In the genomic region with DNA sequence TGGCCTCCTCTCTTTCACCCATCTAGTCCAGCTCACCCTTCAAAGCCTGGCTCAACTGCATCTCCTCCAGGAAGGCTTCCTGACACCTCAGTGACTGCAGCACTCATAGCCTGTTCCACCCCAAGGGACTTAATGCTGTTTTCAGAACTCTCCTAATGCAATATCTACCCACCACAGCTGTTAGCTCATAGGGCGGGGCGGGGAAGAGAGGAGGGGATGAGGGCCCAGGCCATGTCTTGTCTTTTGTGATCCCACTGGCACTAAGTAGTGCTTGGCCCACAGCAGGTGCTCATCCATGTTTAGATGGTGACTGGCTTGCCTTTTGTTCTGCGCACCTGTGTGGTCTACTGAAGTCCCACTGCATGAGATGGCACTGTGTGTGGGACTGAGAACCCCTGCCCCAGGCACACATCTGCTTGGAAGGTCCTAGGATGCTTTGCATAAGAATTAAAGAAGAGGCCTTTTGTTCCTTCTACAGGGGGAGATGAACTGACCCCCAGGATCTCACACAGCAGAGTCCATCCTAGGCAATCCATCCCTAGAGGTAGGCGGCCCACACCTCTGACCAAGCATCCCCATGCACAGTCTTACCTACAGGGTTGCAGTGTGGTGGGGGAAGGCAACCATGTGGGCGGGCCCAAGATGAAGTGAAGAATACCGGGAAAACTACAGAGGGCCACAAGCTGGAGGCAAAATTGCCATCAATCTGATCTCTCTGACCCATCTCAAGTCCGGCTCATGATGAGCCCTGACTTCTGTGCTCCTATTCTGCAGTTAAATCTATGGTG, we compare ENCODE assay signal across 22 cellular contexts. TPM values are rescaled to one million over a fixed set of nuclear protein-coding genes. Genes with fewer than 3 reads are reported as not detected.
DNase-seq lines count a peak whose midpoint lies in the region; ATAC-seq, FAIRE-seq and TF ChIP-seq lines count a peak whose summit lies in the region.
"Had no signal": no experiment of that assay in that cellular context is flagged by ENCODE, and none has a peak within 500 bp of the region (broad histone marks: within the 10 kb centered on the region; RNA-seq: fewer than 3 reads in every experiment).

No MANE protein-coding gene starts in this region.

- 95% methylated on average over 7 of the region's 7 CpGs; no CpG with 5 or more reads in 1 of the 2 experiments for WGBS in H1 (ENCODE audit: extremely low coverage in 1 of 2, insufficient coverage in 1 of 2, insufficient read length in 1 of 2, insufficient replicate concordance in 2 of 2, low coverage in 1 of 2, low lambda C conversion rate in 2 of 2, missing lambda C conversion rate in 1 of 2), 2 experiments
- WGBS in sigmoid colon, 2 donors = 96 to 97% methylated on average over 7 of the region's 7 CpGs

- H3K9me3 ChIP-seq in H1 (ENCODE audit: insufficient read depth in 2 of 2, low read depth in 1 of 2, low read length in 1 of 2) (no peaks in the 10 kb centered on the region; a peak in 1 of 4 replicates), sigmoid colon (no peaks in the 10 kb centered on the region)
- H3K9me3 ChIP-seq: BE2C had no signal

- H2AK5ac ChIP-seq in H1 (ENCODE audit: low read depth, low read length) = no peak overlapping the region

- no peak overlapping the region for H2BK12ac ChIP-seq in H1 (ENCODE audit: low read depth, low read length)

- H3K4me1 ChIP-seq in H1 (replicated peaks in 1 of 4; ENCODE audit: control insufficient read depth in 3 of 4, insufficient read depth in 4 of 4, low read length in 3 of 4) (peaks cover 3 to 17% (median 11%) of the 10 kb centered on the region in 4 experiments), sigmoid colon (peaks cover 0 to 15% (median 12%) of the 10 kb centered on the region in 4 donors)
- H3K4me1 ChIP-seq: BE2C had no signal

- H3K23ac ChIP-seq in H1 (ENCODE audit: insufficient read length) = no peak overlapping the region

- H2BK120ac ChIP-seq in H1 (replicated peaks; ENCODE audit: low read depth, low read length) = no peak overlapping the region

- H3K4me3 ChIP-seq in H1 (ENCODE audit: extremely low read depth in 1 of 4, insufficient read depth in 2 of 4, low read depth in 3 of 4, low read length in 4 of 4) (no peak overlapping the region), sigmoid colon (no peak overlapping the region)
- H3K4me3 ChIP-seq: GM12878 had no signal

- no peaks in the 10 kb centered on the region for H3K79me2 ChIP-seq in H1 (ENCODE audit: control insufficient read depth in 1 of 2, insufficient read depth in 2 of 2, low read length in 2 of 2)

- H2AFZ ChIP-seq in H1 (ENCODE audit: low read length) = no peak overlapping the region

- H4K20me1 ChIP-seq in H1 (replicated peaks in 1 of 2; ENCODE audit: control insufficient read depth in 1 of 2, insufficient read depth in 2 of 2, low read length in 2 of 2) = no peaks in the 10 kb centered on the region

- peaks cover 0 to 10% (median 2%) of the 10 kb centered on the region in 4 experiments; a peak in 3 of 8 replicates for H3K36me3 ChIP-seq in H1 (ENCODE audit: control insufficient read depth in 2 of 4, insufficient read depth in 4 of 4, low read length in 3 of 4)
- H3K36me3 ChIP-seq in sigmoid colon = no peaks in the 10 kb centered on the region
- H3K36me3 ChIP-seq: BE2C had no signal

- TF ChIP-seq POLR2A in H1 (IDR thresholded peaks at IDR 0.05; ENCODE audit: control extremely low read depth in 1 of 2, low read depth in 2 of 2, low read length in 2 of 2) = no peak
- no peak for TF ChIP-seq POLR2A in sigmoid colon (IDR thresholded peaks at IDR 0.05)

- no peak overlapping the region; a peak in 1 of 4 replicates for H3K4me2 ChIP-seq in H1 (ENCODE audit: insufficient read depth in 1 of 2, low read depth in 2 of 2, low read length in 2 of 2)

- H4K8ac ChIP-seq in H1 (ENCODE audit: extremely low read depth, insufficient read depth, low read length) = no peak overlapping the region

- CTCF ChIA-PET in H1 (lab: Charles Lee; ENCODE audit: partially characterized antibody) = interaction anchor here (0.6 to 3.9 kb wide), 5 partner anchors 9 to 129 kb away, joined by 3 to 16 read pairs (median 4); no protein-coding TSS in a partner anchor

- intact Hi-C loops in posterior vena cava (cut with DNase I) = no loop called here
- intact Hi-C loops in sigmoid colon (cut with DNase I) = no loop called here

- peak; percentile 32 for FAIRE-seq in H1 (lab: Jason Lieb, UNC)
- FAIRE-seq: A204.1, GM12878 had no signal

- no peaks in the 10 kb centered on the region for H3K79me1 ChIP-seq in H1 (ENCODE audit: low read depth, low read length)

- ATAC-seq in omental fat pad (ENCODE audit: low FRiP score) = no peak
- ATAC-seq in HG02642 (IDR thresholded peaks at IDR 0.05; ENCODE audit: poor library complexity, unreplicated experiment) = no peak
- ATAC-seq: GM12878 had no signal

- no peak overlapping the region; the same call in 1 of the 2 replicates for H3K18ac ChIP-seq in H1 (ENCODE audit: extremely low read depth, low read length)

- H3K23me2 ChIP-seq in H1 (ENCODE audit: low read depth, low read length) = no peaks in the 10 kb centered on the region

- TF ChIP-seq RAD21 in H1 (IDR thresholded peaks at IDR 0.05 in 1 of 2, conservative IDR thresholded peaks at IDR 0.05 in 1 of 2; ENCODE audit: low read depth in 2 of 2, low read length in 2 of 2) = no peak

- H3K56ac ChIP-seq in H1 (replicated peaks; ENCODE audit: insufficient read length, low read depth, low read length) = no peak overlapping the region

- no peak overlapping the region for H4K91ac ChIP-seq in H1 (replicated peaks; ENCODE audit: insufficient read length, low read length)

- POLR2A ChIA-PET in H1 (lab: Charles Lee; ENCODE audit: partially characterized antibody) = no interaction called here

- H3K9ac ChIP-seq in H1 (replicated peaks in 1 of 4; ENCODE audit: extremely low read depth in 1 of 4, low read depth in 3 of 4, low read length in 3 of 4) = no peak overlapping the region

- TF ChIP-seq CTCF in H1 (IDR thresholded peaks at IDR 0.05; ENCODE audit: control extremely low read depth in 1 of 3, insufficient read depth in 1 of 3, low read depth in 1 of 3, low read length in 3 of 3) (no peak), sigmoid colon (IDR thresholded peaks at IDR 0.05) (no peak), omental fat pad (IDR thresholded peaks at IDR 0.05) (no peak)

- no peak overlapping the region for H3K14ac ChIP-seq in H1 (ENCODE audit: insufficient read length)

- H3K27me3 ChIP-seq in H1 (replicated peaks in 1 of 4; ENCODE audit: control insufficient read depth in 3 of 4, extremely low read depth in 1 of 4, insufficient read depth in 3 of 4, low read length in 3 of 4) (no peaks in the 10 kb centered on the region), sigmoid colon (no peaks in the 10 kb centered on the region)
- H3K27me3 ChIP-seq: BE2C had no signal

- H2BK20ac ChIP-seq in H1 (ENCODE audit: low read length) = peak overlapping the region; percentile 21; the same call in 1 of the 2 replicates

- H2BK15ac ChIP-seq in H1 (ENCODE audit: low read length) = no peak overlapping the region

- no peak overlapping the region for H3K4ac ChIP-seq in H1 (replicated peaks; ENCODE audit: insufficient read length, low read depth, low read length)

- no peak overlapping the region for H4K5ac ChIP-seq in H1 (ENCODE audit: insufficient read length, low read depth, low read length)

- H3K27ac ChIP-seq in H1 (ENCODE audit: low read depth, low read length) = no peak overlapping the region
- no peak overlapping the region for H3K27ac ChIP-seq in sigmoid colon

- DNase-seq in H1 (ENCODE audit: low read depth in 1 of 2, low spot score in 2 of 2) (peak in 1 of 2 experiments; percentile 39), myocyte (ENCODE audit: low read depth) (peak; percentile 55), posterior vena cava (ENCODE audit: low spot score) (peak; percentile 51), sigmoid colon (no peak), omental fat pad (ENCODE audit: low spot score) (no peak), glomerular visceral epithelial cell (ENCODE audit: extremely low spot score) (no peak)
- DNase-seq: ACHN; BE2C; C1 segment of cervical spinal cord; CD4-positive, CD25-positive, alpha-beta regulatory T cell; CD8-positive, alpha-beta memory T cell; COR-L47; DMS 273 treated with DMSO at 0.1 percent for 48 hours; DMS53; DND-41; EL; GOT3; H9 had no signal

- TF ChIP-seq EP300 in H1 (IDR thresholded peaks at IDR 0.05; ENCODE audit: borderline replicate concordance in 1 of 2, low read depth in 2 of 2, low read length in 2 of 2) = no peak
- no peak for TF ChIP-seq EP300 in sigmoid colon (IDR thresholded peaks at IDR 0.05)

- H2BK5ac ChIP-seq in H1 (ENCODE audit: low read depth, low read length) = peak overlapping the region; percentile 7; the same call in 1 of the 2 replicates

TF ChIP-seq in H1, 55 proteins besides CTCF, POLR2A, EP300 and RAD21:
- no peak for TF ChIP-seq TBP (IDR thresholded peaks at IDR 0.05; ENCODE audit: low read depth, low read length)

RNA-seq across cellular contexts. Expression of gene SLC12A8, which starts 23.0 kb away (rescaled TPM):
- total RNA-seq in H1 (2021; fragmentation: NEBNext Ultra II Directional; extraction: Animal tissue kit (Norgen Biotek cat#: 25700)) = 12.0 and 13.7 TPM in 2 replicates
- polyA plus RNA-seq in H1 (2011; rRNA removed) = 14.4 and 16.9 TPM in 2 replicates
- polyA plus RNA-seq in H1 (2011; cell fraction: cytosol; rRNA removed) = 12.0 TPM
- 21.0 TPM for polyA plus RNA-seq in H1 (2011; cell fraction: nucleus; rRNA removed)
- 9.7 to 11.8 TPM (median 10.8 TPM) in 4 replicates for polyA plus RNA-seq in H1 (2012, experiment 1 of 2)
- 8.0 TPM for polyA plus RNA-seq in H1 (2012, experiment 2 of 2)
- polyA plus RNA-seq in H1 (2013, experiment 1 of 2) = 9.6 TPM
- 9.6 TPM for polyA plus RNA-seq in H1 (2013, experiment 2 of 2)
- 21.4 and 25.0 TPM in 2 replicates for polyA minus RNA-seq in H1 (2011; rRNA and poly(A)+ RNA removed)
- 10.2 TPM for polyA minus RNA-seq in H1 (2011; cell fraction: cytosol; rRNA and poly(A)+ RNA removed)
- 16.2 TPM for polyA minus RNA-seq in H1 (2011; cell fraction: nucleus; rRNA and poly(A)+ RNA removed)
- 10.2 and 12.2 TPM in 2 replicates for total RNA-seq in myocyte
- polyA plus RNA-seq in myocyte (2012) = 25.4 TPM
- total RNA-seq in posterior vena cava = under 1 TPM; 0.67 to 0.69 TPM
- total RNA-seq in sigmoid colon = under 1 TPM in 1 of 4 donors, not detected in 3; 0.33 TPM
- polyA plus RNA-seq in sigmoid colon = 1 to 10 TPM; 1.6 to 6.3 (median 1.8) TPM
- total RNA-seq in omental fat pad = 10 to 100 TPM in 1 of 4 donors, 1 to 10 TPM in 2, not detected in 1; 2.6 to 65.3 (median 8.7) TPM
- total RNA-seq: CD4-positive, CD25-positive, alpha-beta regulatory T cell; G401 had no signal
- polyA plus RNA-seq: CD4-positive, CD25-positive, alpha-beta regulatory T cell; CD8-positive, alpha-beta memory T cell had no signal

Comparison
In these comparisons a context has a peak if more than half of its experiments do, and no peak if none do; other contexts are left out.
1. DNase-seq: peak in myocyte (single experiment) and posterior vena cava (single experiment); none in sigmoid colon (single experiment), omental fat pad (single experiment) and glomerular visceral epithelial cell (single experiment).